ENCODE assay signal across 33 cellular contexts in genomic region chr2:219435701-219436100, GRCh38. TPM values are rescaled to one million over a fixed set of nuclear protein-coding genes. Genes with fewer than 3 reads are reported as not detected.
DNase-seq lines count a peak whose midpoint lies in the region; ATAC-seq, FAIRE-seq and TF ChIP-seq lines count a peak whose summit lies in the region.
"Had no signal": no experiment of that assay in that cellular context is flagged by ENCODE, and none has a peak within 500 bp of the region (broad histone marks: within the 10 kb centered on the region; RNA-seq: fewer than 3 reads in every experiment).

No MANE protein-coding gene starts in this region.

- intact Hi-C loops in tibial artery (cut with DNase I; ENCODE audit: low total_unique reads), result loop anchor here (2.0 to 5.0 kb wide), 2 partner anchors 17 to 1382 kb away; no protein-coding TSS in a partner anchor

- no peak for TF ChIP-seq POLR2A in gastroesophageal sphincter (IDR thresholded peaks at IDR 0.05)

- no peaks in the 10 kb centered on the region for H3K9me3 ChIP-seq in astrocyte (ENCODE audit: insufficient read depth, low read depth, low read length)
- no peaks in the 10 kb centered on the region for H3K9me3 ChIP-seq in gastroesophageal sphincter
- no peaks in the 10 kb centered on the region for H3K9me3 ChIP-seq in osteoblast (ENCODE audit: low read depth, low read length)
- no peaks in the 10 kb centered on the region for H3K9me3 ChIP-seq in tibial artery
- no peaks in the 10 kb centered on the region for H3K9me3 ChIP-seq in WERI-Rb-1 (ENCODE audit: severe bottlenecking)
- H3K9me3 ChIP-seq: BLaER1, ovary had no signal

- TF ChIP-seq EP300 in gastroesophageal sphincter (IDR thresholded peaks at IDR 0.05), result no peak

- H3K4me3 Mint-ChIP-seq in astrocyte (ENCODE audit: unreplicated experiment), result no peak overlapping the region
- H3K4me3 Mint-ChIP-seq: activated CD4-positive, alpha-beta memory T cell treated with anti-CD3 and anti-CD28 coated beads, Interleukin-2, amount 10 ng/mL, durations not matched to agents 7 days and 5 days; activated naive CD4-positive, alpha-beta T cell treated with anti-CD3 and anti-CD28 coated beads, Interleukin-2, amount 50 U/mL, for 24 hours; natural killer cell treated with Interleukin-12 subunit alpha and Interleukin-12 subunit beta and Interleukin-15 and Interleukin-18, amount 100 ng/mL, for 72 hours; stimulated activated naive CD8-positive, alpha-beta T cell treated with anti-CD3 and anti-CD28 coated beads, Interleukin-15, Interleukin-2, amounts not matched to agents 100 ng/mL and 50 ng/mL, for 24 hours; T-helper 1 cell treated with Interleukin-12 subunit alpha and Interleukin-12 subunit beta and Interleukin-4 antibody, amounts not matched to agents 30 μg/mL and 1 μg/mL, for 36 hours had no signal

- H4K20me1 ChIP-seq in astrocyte (ENCODE audit: insufficient read depth, low read length), result no peaks in the 10 kb centered on the region
- no peaks in the 10 kb centered on the region for H4K20me1 ChIP-seq in osteoblast (ENCODE audit: insufficient read depth, low read length)
- H4K20me1 ChIP-seq: BLaER1 had no signal

- no peak for FAIRE-seq in astrocyte (lab: Jason Lieb, UNC)
- FAIRE-seq: bronchial epithelial cell, endometrium, G401.6, GM19239, HTR-8/SVneo, keratinocyte, TTC549 had no signal

- peaks cover 24% of the 10 kb centered on the region for H3K27me3 Mint-ChIP-seq in astrocyte (ENCODE audit: low read depth, unreplicated experiment)

- H3K36me3 ChIP-seq in astrocyte (ENCODE audit: insufficient read depth, low read length), result no peaks in the 10 kb centered on the region
- no peaks in the 10 kb centered on the region for H3K36me3 ChIP-seq in gastroesophageal sphincter
- no peaks in the 10 kb centered on the region for H3K36me3 ChIP-seq in osteoblast (ENCODE audit: insufficient read depth, low read length)
- no peaks in the 10 kb centered on the region for H3K36me3 ChIP-seq in tibial artery
- H3K36me3 ChIP-seq in WERI-Rb-1, result no peaks in the 10 kb centered on the region
- H3K36me3 ChIP-seq: BLaER1, ovary had no signal

- DNase-seq in astrocyte (ENCODE audit: low read depth) (no peak), osteoblast (ENCODE audit: insufficient read length, low spot score, missing footprints) (peak; percentile 49), tibial artery (no peak), ureter (ENCODE audit: low spot score) (no peak), WERI-Rb-1 (no peak), HCEC 1CT (no peak)
- DNase-seq: activated CD4-positive, alpha-beta memory T cell treated with anti-CD3 and anti-CD28 coated beads, Interleukin-2, amount 10 ng/mL, durations not matched to agents 7 days and 5 days; activated CD4-positive, CD25-positive, alpha-beta regulatory T cell treated with anti-CD3 and anti-CD28 coated beads, Interleukin-2, amount 50 U/mL, for 72 hours; amygdala; KBM-7; midbrain; NCI-H1105; NCI-H2029; NCI-H2227 treated with DMSO at 0.1 percent for 48 hours; RPMI8226; trophoblast cell had no signal

- no peak for ATAC-seq in gastroesophageal sphincter

- H3K4me3 ChIP-seq in astrocyte (ENCODE audit: insufficient read depth, low read depth, low read length), result no peak overlapping the region
- H3K4me3 ChIP-seq in gastroesophageal sphincter, result peak overlapping the region; percentile 38 to 58
- H3K4me3 ChIP-seq in osteoblast (ENCODE audit: insufficient read depth, low read length), result no peak overlapping the region
- peak overlapping the region; percentile 45 to 47 for H3K4me3 ChIP-seq in tibial artery
- H3K4me3 ChIP-seq in WERI-Rb-1 (ENCODE audit: low read depth, low read length), result no peak overlapping the region
- H3K4me3 ChIP-seq: BLaER1, SK-N-MC had no signal

- H3K27me3 ChIP-seq in astrocyte (ENCODE audit: insufficient read depth, low read length) (no peaks in the 10 kb centered on the region), gastroesophageal sphincter (peaks cover 16% of the 10 kb centered on the region), osteoblast (ENCODE audit: insufficient read depth, low read length) (peaks cover 4% of the 10 kb centered on the region), tibial artery (no peaks in the 10 kb centered on the region), WERI-Rb-1 (ENCODE audit: insufficient read depth, low read depth, severe bottlenecking) (no peaks in the 10 kb centered on the region)
- H3K27me3 ChIP-seq: ovary had no signal

- no peaks in the 10 kb centered on the region for H3K9me3 Mint-ChIP-seq in astrocyte (ENCODE audit: unreplicated experiment)
- H3K9me3 Mint-ChIP-seq: activated CD4-positive, alpha-beta memory T cell treated with anti-CD3 and anti-CD28 coated beads, Interleukin-2, amount 10 ng/mL, durations not matched to agents 7 days and 5 days; activated naive CD4-positive, alpha-beta T cell treated with anti-CD3 and anti-CD28 coated beads, Interleukin-2, amount 50 U/mL, for 24 hours; activated T-helper 2 cell treated with anti-CD3 and anti-CD28 coated beads, Interferon-gamma antibody, Interleukin-2, Interleukin-4, amounts not matched to agents 10 μg/mL and 5 μg/mL and 100 μg/mL, durations not matched to agents 14 hours and 24 hours and 36 hours; natural killer cell treated with Interleukin-12 subunit alpha and Interleukin-12 subunit beta and Interleukin-15 and Interleukin-18, amount 100 ng/mL, for 72 hours; stimulated activated naive CD8-positive, alpha-beta T cell treated with anti-CD3 and anti-CD28 coated beads, Interleukin-15, Interleukin-2, amounts not matched to agents 100 ng/mL and 50 ng/mL, for 24 hours; T-helper 1 cell treated with Interleukin-12 subunit alpha and Interleukin-12 subunit beta and Interleukin-4 antibody, amounts not matched to agents 30 μg/mL and 1 μg/mL, for 36 hours had no signal

- no peak overlapping the region for H2AFZ ChIP-seq in astrocyte (ENCODE audit: low read depth, low read length)
- no peak overlapping the region for H2AFZ ChIP-seq in osteoblast (ENCODE audit: low read length)

- 100% methylated on average over 1 of the region's 6 CpGs; no CpG with 5 or more reads in 1 of the 2 donors for WGBS in gastroesophageal sphincter (ENCODE audit: low coverage in 1 of 2), 2 donors

- peaks cover 9% of the 10 kb centered on the region for H3K4me1 Mint-ChIP-seq in astrocyte (ENCODE audit: low read depth, unreplicated experiment)
- H3K4me1 Mint-ChIP-seq: activated CD4-positive, alpha-beta memory T cell treated with anti-CD3 and anti-CD28 coated beads, Interleukin-2, amount 10 ng/mL, durations not matched to agents 7 days and 5 days had no signal

- H3K9ac ChIP-seq in astrocyte (ENCODE audit: low read length), result no peak overlapping the region
- H3K9ac ChIP-seq: BLaER1 had no signal

- no peak overlapping the region for H3K27ac Mint-ChIP-seq in astrocyte (ENCODE audit: unreplicated experiment)
- H3K27ac Mint-ChIP-seq: activated CD4-positive, alpha-beta memory T cell treated with anti-CD3 and anti-CD28 coated beads, Interleukin-2, amount 10 ng/mL, durations not matched to agents 7 days and 5 days; activated naive CD4-positive, alpha-beta T cell treated with anti-CD3 and anti-CD28 coated beads, Interleukin-2, amount 50 U/mL, for 24 hours; activated T-helper 2 cell treated with anti-CD3 and anti-CD28 coated beads, Interferon-gamma antibody, Interleukin-2, Interleukin-4, amounts not matched to agents 10 μg/mL and 5 μg/mL and 100 μg/mL, durations not matched to agents 14 hours and 24 hours and 36 hours; natural killer cell treated with Interleukin-12 subunit alpha and Interleukin-12 subunit beta and Interleukin-15 and Interleukin-18, amount 100 ng/mL, for 72 hours; stimulated activated naive CD8-positive, alpha-beta T cell treated with anti-CD3 and anti-CD28 coated beads, Interleukin-15, Interleukin-2, amounts not matched to agents 100 ng/mL and 50 ng/mL, for 24 hours; T-helper 1 cell treated with Interleukin-12 subunit alpha and Interleukin-12 subunit beta and Interleukin-4 antibody, amounts not matched to agents 30 μg/mL and 1 μg/mL, for 36 hours had no signal

- H3K4me1 ChIP-seq in astrocyte (ENCODE audit: insufficient read depth, low read length), result peaks cover 14% of the 10 kb centered on the region
- peaks cover 7 to 87% (median 28%) of the 10 kb centered on the region in 3 donors for H3K4me1 ChIP-seq in gastroesophageal sphincter
- H3K4me1 ChIP-seq in osteoblast (ENCODE audit: insufficient read depth, low read length), result peaks cover 20% of the 10 kb centered on the region
- H3K4me1 ChIP-seq in tibial artery, result peaks cover 0 to 86% (median 30%) of the 10 kb centered on the region in 4 donors

- TF ChIP-seq CTCF in astrocyte (IDR thresholded peaks at IDR 0.05; ENCODE audit: insufficient read depth, low read depth, low read length), result no peak
- no peak for TF ChIP-seq CTCF in gastroesophageal sphincter (IDR thresholded peaks at IDR 0.05)
- no peak for TF ChIP-seq CTCF in osteoblast (IDR thresholded peaks at IDR 0.05; ENCODE audit: extremely low read depth, low read depth, low read length)
- TF ChIP-seq CTCF in tibial artery (IDR thresholded peaks at IDR 0.05), result no peak
- TF ChIP-seq CTCF in WERI-Rb-1 (IDR thresholded peaks at IDR 0.05; ENCODE audit: low read depth, low read length), result no peak

- H3K36me3 Mint-ChIP-seq in astrocyte (ENCODE audit: low read depth, unreplicated experiment), result peaks cover 2% of the 10 kb centered on the region
- H3K36me3 Mint-ChIP-seq: activated naive CD4-positive, alpha-beta T cell treated with anti-CD3 and anti-CD28 coated beads, Interleukin-2, amount 50 U/mL, for 24 hours; natural killer cell treated with Interleukin-12 subunit alpha and Interleukin-12 subunit beta and Interleukin-15 and Interleukin-18, amount 100 ng/mL, for 72 hours had no signal

- H3K79me2 ChIP-seq in astrocyte (ENCODE audit: insufficient read depth, low read length) (no peaks in the 10 kb centered on the region), osteoblast (ENCODE audit: insufficient read depth, low read length) (no peaks in the 10 kb centered on the region)

- H3K4me2 ChIP-seq in astrocyte (ENCODE audit: low read length) (peak overlapping the region; percentile 76), osteoblast (ENCODE audit: insufficient read depth, low read length) (no peak overlapping the region)

- no peak overlapping the region for H3K27ac ChIP-seq in astrocyte (ENCODE audit: low read depth, low read length)
- peak overlapping the region; percentile 93 to 99 (median 98) for H3K27ac ChIP-seq in gastroesophageal sphincter
- no peak overlapping the region for H3K27ac ChIP-seq in osteoblast (ENCODE audit: low read depth, low read length)
- H3K27ac ChIP-seq in tibial artery, result peak overlapping the region; percentile 96 to 97
- H3K27ac ChIP-seq in WERI-Rb-1, result no peak overlapping the region
- H3K27ac ChIP-seq: BLaER1, SK-N-MC had no signal

RNA-seq across cellular contexts. Expression of gene SPEG, which starts 1.1 kb away (rescaled TPM):
- total RNA-seq in astrocyte (71.2 and 76.1 TPM in 2 replicates), gastroesophageal sphincter (100 to 1,000 TPM in 3 of 4 donors, 10 to 100 TPM in 1; 90.2 to 307 (median 214) TPM), osteoblast (24.2 and 26.4 TPM in 2 replicates), ureter (76.6 TPM)
- total RNA-seq: activated T-helper 2 cell treated with anti-CD3 and anti-CD28 coated beads, Interferon-gamma antibody, Interleukin-2, Interleukin-4, amounts not matched to agents 10 μg/mL and 5 μg/mL and 100 μg/mL, durations not matched to agents 14 hours and 24 hours and 36 hours had no signal

RNA-seq across cellular contexts. Expression of gene DES, which starts 17.5 kb away (rescaled TPM):
- 5.2 and 5.4 TPM in 2 replicates for total RNA-seq in astrocyte
- total RNA-seq in gastroesophageal sphincter, result over 10,000 TPM; 10,852 to 31,720 (median 15,007) TPM
- total RNA-seq in osteoblast, result 0.72 and 1.2 TPM in 2 replicates
- total RNA-seq in ureter, result 1,211 TPM
- total RNA-seq: activated CD4-positive, alpha-beta memory T cell treated with anti-CD3 and anti-CD28 coated beads, Interleukin-2, amount 10 ng/mL, durations not matched to agents 7 days and 5 days; activated T-helper 2 cell treated with anti-CD3 and anti-CD28 coated beads, Interferon-gamma antibody, Interleukin-2, Interleukin-4, amounts not matched to agents 10 μg/mL and 5 μg/mL and 100 μg/mL, durations not matched to agents 14 hours and 24 hours and 36 hours; bronchial epithelial cell; MCF 10A; natural killer cell treated with Interleukin-12 subunit alpha and Interleukin-12 subunit beta and Interleukin-15 and Interleukin-18, amount 100 ng/mL, for 72 hours had no signal

RNA-seq across cellular contexts. Expression of gene DNPEP, which starts 48.0 kb away (rescaled TPM):
- total RNA-seq in astrocyte (44.8 and 53.9 TPM in 2 replicates), gastroesophageal sphincter (10 to 100 TPM; 37.8 to 76.9 (median 59.2) TPM), osteoblast (60.7 and 67.3 TPM in 2 replicates), ureter (86.6 TPM)

Comparison
In these comparisons a context has a peak if more than half of its experiments do, and no peak if none do; other contexts are left out.
1. H3K27ac ChIP-seq: peak in gastroesophageal sphincter (4 of 4) and tibial artery (2 of 2); none in astrocyte (single experiment), osteoblast (single experiment) and WERI-Rb-1 (single experiment).
2. H3K4me3 ChIP-seq: peak in gastroesophageal sphincter (2 of 2) and tibial artery (2 of 2); none in astrocyte (single experiment), osteoblast (single experiment) and WERI-Rb-1 (single experiment).
3. RNA of gene DES, which starts 17.5 kb away (total RNA-seq): 10,852 to 31,720 TPM in gastroesophageal sphincter and 1,211 TPM in ureter (single experiment); 5.2 to 5.4 TPM in astrocyte and 0.72 to 1.2 TPM in osteoblast; every median in the first group is over 100 times any median in the second.